ENCODE assay signal across 1 cellular context in the genomic region with DNA sequence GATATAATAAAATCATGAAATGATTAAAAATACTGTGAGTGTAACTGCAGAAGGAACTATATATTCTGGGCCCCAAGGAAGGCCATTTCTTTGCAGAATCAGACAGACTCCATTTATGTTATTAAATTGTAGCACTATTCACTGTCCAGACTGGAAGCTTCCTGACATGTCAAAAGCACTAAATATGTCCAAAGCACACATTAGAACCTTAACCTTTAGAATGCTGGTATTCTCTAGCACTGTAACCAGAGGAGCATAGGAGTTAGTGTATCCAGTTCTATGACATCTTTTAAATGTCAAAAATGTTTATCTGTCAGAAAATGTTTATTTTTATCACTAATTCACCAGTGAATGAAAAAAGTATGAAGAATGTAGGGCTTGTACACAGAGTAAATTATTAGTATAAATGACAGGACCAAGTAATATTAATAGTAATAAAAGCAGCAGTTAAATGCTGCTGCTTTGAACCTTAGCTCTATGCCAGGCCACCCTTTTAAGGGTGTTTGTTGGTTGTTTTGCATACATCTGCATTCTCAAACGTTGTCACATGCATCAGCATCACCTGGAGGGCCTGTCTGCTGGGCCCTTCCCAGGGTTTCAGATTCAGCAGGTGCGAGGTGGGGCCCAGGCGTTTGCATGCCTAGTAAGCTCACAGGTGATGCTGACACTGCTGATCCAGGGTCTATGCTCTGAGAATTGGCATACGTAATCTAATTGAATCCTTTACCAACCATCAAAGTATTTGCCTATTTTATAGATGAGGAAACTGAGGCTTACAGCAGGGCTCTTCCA.
TF ChIP-seq lines count a peak whose summit lies in the region.

No MANE protein-coding gene starts in this region.

TF ChIP-seq in GM23338, 12 proteins besides CTCF, POLR2A, EP300 and RAD21 (continued from another document):
- TF ChIP-seq, protein P1, sequence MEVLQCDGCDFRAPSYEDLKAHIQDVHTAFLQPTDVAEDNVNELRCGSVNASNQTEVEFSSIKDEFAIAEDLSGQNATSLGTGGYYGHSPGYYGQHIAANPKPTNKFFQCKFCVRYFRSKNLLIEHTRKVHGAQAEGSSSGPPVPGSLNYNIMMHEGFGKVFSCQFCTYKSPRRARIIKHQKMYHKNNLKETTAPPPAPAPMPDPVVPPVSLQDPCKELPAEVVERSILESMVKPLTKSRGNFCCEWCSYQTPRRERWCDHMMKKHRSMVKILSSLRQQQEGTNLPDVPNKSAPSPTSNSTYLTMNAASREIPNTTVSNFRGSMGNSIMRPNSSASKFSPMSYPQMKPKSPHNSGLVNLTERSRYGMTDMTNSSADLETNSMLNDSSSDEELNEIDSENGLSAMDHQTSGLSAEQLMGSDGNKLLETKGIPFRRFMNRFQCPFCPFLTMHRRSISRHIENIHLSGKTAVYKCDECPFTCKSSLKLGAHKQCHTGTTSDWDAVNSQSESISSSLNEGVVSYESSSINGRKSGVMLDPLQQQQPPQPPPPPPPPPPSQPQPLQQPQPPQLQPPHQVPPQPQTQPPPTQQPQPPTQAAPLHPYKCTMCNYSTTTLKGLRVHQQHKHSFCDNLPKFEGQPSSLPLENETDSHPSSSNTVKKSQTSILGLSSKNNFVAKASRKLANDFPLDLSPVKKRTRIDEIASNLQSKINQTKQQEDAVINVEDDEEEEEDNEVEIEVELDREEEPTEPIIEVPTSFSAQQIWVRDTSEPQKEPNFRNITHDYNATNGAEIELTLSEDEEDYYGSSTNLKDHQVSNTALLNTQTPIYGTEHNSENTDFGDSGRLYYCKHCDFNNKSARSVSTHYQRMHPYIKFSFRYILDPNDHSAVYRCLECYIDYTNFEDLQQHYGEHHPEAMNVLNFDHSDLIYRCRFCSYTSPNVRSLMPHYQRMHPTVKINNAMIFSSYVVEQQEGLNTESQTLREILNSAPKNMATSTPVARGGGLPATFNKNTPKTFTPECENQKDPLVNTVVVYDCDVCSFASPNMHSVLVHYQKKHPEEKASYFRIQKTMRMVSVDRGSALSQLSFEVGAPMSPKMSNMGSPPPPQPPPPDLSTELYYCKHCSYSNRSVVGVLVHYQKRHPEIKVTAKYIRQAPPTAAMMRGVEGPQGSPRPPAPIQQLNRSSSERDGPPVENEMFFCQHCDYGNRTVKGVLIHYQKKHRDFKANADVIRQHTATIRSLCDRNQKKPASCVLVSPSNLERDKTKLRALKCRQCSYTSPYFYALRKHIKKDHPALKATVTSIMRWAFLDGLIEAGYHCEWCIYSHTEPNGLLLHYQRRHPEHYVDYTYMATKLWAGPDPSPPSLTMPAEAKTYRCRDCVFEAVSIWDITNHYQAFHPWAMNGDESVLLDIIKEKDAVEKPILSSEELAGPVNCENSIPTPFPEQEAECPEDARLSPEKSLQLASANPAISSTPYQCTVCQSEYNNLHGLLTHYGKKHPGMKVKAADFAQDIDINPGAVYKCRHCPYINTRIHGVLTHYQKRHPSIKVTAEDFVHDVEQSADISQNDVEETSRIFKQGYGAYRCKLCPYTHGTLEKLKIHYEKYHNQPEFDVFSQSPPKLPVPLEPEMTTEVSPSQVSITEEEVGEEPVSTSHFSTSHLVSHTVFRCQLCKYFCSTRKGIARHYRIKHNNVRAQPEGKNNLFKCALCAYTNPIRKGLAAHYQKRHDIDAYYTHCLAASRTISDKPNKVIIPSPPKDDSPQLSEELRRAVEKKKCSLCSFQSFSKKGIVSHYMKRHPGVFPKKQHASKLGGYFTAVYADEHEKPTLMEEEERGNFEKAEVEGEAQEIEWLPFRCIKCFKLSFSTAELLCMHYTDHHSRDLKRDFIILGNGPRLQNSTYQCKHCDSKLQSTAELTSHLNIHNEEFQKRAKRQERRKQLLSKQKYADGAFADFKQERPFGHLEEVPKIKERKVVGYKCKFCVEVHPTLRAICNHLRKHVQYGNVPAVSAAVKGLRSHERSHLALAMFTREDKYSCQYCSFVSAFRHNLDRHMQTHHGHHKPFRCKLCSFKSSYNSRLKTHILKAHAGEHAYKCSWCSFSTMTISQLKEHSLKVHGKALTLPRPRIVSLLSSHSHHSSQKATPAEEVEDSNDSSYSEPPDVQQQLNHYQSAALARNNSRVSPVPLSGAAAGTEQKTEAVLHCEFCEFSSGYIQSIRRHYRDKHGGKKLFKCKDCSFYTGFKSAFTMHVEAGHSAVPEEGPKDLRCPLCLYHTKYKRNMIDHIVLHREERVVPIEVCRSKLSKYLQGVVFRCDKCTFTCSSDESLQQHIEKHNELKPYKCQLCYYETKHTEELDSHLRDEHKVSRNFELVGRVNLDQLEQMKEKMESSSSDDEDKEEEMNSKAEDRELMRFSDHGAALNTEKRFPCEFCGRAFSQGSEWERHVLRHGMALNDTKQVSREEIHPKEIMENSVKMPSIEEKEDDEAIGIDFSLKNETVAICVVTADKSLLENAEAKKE (CRISPR knock-in tag; IDR thresholded peaks at IDR 0.05) = no peak
- TF ChIP-seq POLR2AphosphoS5 (IDR thresholded peaks at IDR 0.05; ENCODE audit: low read depth) (no peak), EZH2 (IDR thresholded peaks at IDR 0.05; ENCODE audit: low read depth, unreplicated experiment) (no peak), ZNF331 (CRISPR knock-in tag; IDR thresholded peaks at IDR 0.05; ENCODE audit: low read depth) (no peak)
TF ChIP-seq in GM23338: peak in this region for 0.
